In the genomic region with DNA sequence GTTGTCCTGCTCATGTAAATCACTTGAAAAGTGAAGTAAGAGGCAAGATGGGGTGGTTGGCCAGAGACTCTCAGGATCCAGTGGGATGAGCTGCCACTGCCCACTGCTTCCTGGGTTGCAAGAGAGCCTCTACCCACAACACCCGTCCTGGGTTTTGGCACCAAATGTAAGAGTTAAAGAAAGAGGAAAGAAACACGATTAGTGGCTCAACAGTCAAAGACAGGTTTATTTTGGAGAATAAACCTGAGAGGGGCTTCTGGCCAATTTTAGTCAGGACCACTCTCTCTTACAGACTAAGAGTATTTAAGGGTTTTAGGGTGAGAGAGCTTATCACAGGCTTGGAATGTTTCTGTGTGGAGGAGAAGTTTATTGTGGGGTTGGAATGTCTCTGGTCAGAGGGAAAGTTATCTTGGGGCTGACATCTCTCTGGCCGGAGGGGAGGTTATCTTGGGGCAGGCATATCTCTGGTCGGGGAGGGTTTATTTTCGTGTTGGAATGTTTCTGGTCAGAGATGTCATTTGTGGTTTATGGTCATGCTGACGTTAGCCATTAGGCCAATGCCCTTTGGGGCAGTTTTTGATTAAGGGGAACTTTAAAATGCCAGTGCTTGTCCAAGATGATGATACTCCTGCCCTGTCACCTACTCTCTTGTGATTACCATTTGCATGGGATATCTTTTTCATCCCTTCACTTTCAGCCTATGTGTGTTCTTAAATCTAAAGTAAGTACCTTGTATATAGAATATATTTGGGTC, we compare ENCODE assay signal across 1 cellular context. TPM values are rescaled to one million over a fixed set of nuclear protein-coding genes. Genes with fewer than 3 reads are reported as not detected.
"Had no signal": no experiment of that assay in that cellular context is flagged by ENCODE, and none has a peak within 500 bp of the region (broad histone marks: within the 10 kb centered on the region; RNA-seq: fewer than 3 reads in every experiment).

No MANE protein-coding gene starts in this region.

RNA-seq across cellular contexts. Expression of a gene that starts 28.8 kb away (rescaled TPM):
- total RNA-seq: mononuclear cell had no signal
